ENCODE assay signal across 16 cellular contexts in the genomic region with DNA sequence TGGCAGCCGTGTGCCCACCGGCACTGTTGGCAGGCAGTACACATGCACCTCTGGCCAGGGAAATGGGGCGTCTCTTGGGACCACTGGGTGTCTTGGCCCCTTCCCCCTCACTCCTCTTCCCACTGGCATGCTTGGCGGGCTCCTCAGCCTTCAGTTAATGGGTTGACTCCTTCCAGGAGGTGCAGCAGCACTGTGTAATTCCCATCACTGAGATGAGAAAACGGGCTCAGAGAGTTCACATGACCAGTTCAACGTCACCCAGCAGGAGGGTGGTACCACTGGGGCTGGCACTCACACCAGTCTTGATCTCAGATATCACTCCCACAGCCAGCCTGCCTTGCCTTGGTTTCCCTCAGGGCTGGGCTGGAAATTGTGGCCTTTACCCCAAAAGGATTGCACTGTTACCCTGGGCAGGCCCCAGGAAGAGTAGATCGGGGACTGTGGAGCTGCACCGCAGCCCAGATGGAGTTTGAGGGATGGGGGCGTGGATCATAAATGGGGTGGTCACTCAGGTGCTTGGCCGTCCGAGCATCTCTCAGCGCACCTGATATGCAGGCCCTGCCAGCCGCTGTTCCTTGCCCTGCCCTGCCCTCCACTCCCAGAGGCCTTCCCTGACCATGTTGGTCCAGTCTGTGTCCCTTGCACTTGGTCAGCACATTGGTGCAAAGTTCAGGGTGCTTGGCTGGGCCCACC. TPM values are rescaled to one million over a fixed set of nuclear protein-coding genes. Genes with fewer than 3 reads are reported as not detected.
DNase-seq lines count a peak whose midpoint lies in the region; ATAC-seq and TF ChIP-seq lines count a peak whose summit lies in the region.
"Had no signal": no experiment of that assay in that cellular context is flagged by ENCODE, and none has a peak within 500 bp of the region (broad histone marks: within the 10 kb centered on the region; RNA-seq: fewer than 3 reads in every experiment).

No MANE protein-coding gene starts in this region.

- TF ChIP-seq CTCF in H9 (conservative IDR thresholded peaks at IDR 0.05) (no peak), endodermal cell (conservative IDR thresholded peaks at IDR 0.05) (no peak), GM23338 (conservative IDR thresholded peaks at IDR 0.05; ENCODE audit: low read depth in 2 of 2) (no peak)

- H3K4me1 Mint-ChIP-seq in T-helper 2 cell treated with Interferon-gamma antibody and Interleukin-4, amounts not matched to agents 5 μg/mL and 100 μg/mL, for 36 hours (ENCODE audit: low read depth) = peaks cover 9% of the 10 kb centered on the region
- H3K4me1 Mint-ChIP-seq in H9 (peaks cover 6 to 8% of the 10 kb centered on the region in 2 experiments), endodermal cell (no peaks in the 10 kb centered on the region), GM23338 (peaks cover 6% of the 10 kb centered on the region; the same call in 1 of the 3 replicates)

- H3K9ac ChIP-seq in H9 (ENCODE audit: extremely low read depth, insufficient read length, low read length) (no peak overlapping the region), endodermal cell (ENCODE audit: extremely low read depth, low read length, poor library complexity, severe bottlenecking) (no peak overlapping the region), neuronal stem cell (ENCODE audit: low read depth, low read length, poor library complexity) (no peak overlapping the region)

- H3K79me1 ChIP-seq in H9 (ENCODE audit: insufficient read depth, low read depth, low read length, poor library complexity, severe bottlenecking) = no peaks in the 10 kb centered on the region
- no peaks in the 10 kb centered on the region for H3K79me1 ChIP-seq in neuronal stem cell (ENCODE audit: low read depth, low read length)

- H3K18ac ChIP-seq in H9 (ENCODE audit: insufficient read length, low read depth, low read length) (no peak overlapping the region), neuronal stem cell (ENCODE audit: low read length) (no peak overlapping the region)

- H3K9me3 ChIP-seq in H9 (ENCODE audit: control insufficient read depth, low read depth, low read length) (no peaks in the 10 kb centered on the region), endodermal cell (ENCODE audit: control insufficient read depth, low read length) (peaks cover 4% of the 10 kb centered on the region), neuronal stem cell (replicated peaks in 1 of 2; ENCODE audit: control insufficient read depth in 2 of 2, insufficient read depth in 1 of 2, low read depth in 1 of 2, low read length in 2 of 2) (peaks cover 2 to 9% of the 10 kb centered on the region in 2 donors)
- H3K9me3 ChIP-seq: esophagus squamous epithelium, left lung had no signal

- H2AFZ ChIP-seq in H9 (ENCODE audit: low read length) = no peak overlapping the region
- no peak overlapping the region for H2AFZ ChIP-seq in neuronal stem cell (ENCODE audit: low read length)
- H2AFZ ChIP-seq in GM23338 = no peak overlapping the region

- no peak overlapping the region for H3K56ac ChIP-seq in H9 (ENCODE audit: insufficient read length, low read depth, low read length)

- no peak for DNase-seq in T-helper 2 cell treated with Interferon-gamma antibody and Interleukin-4, amounts not matched to agents 5 μg/mL and 100 μg/mL, for 36 hours (ENCODE audit: low spot score)
- DNase-seq in T-helper 2 cell = no peak
- no peak for DNase-seq in H9
- no peak for DNase-seq in endodermal cell
- DNase-seq in neuronal stem cell (ENCODE audit: low spot score) = no peak
- no peak for DNase-seq in GM23338 (ENCODE audit: low spot score)
- no peak for DNase-seq in LoVo (ENCODE audit: low spot score)
- DNase-seq: activated B cell treated with CpG ODN at 0.5 μM for 24 hours, esophagus squamous epithelium, hippocampal formation, NCI-H2227 treated with DMSO at 0.1 percent for 48 hours had no signal

- H2BK5ac ChIP-seq in H9 (ENCODE audit: insufficient read length, low read length) = no peak overlapping the region
- H2BK5ac ChIP-seq in neuronal stem cell (ENCODE audit: low read length) = no peak overlapping the region

- no peak overlapping the region for H3K4me3 Mint-ChIP-seq in T-helper 2 cell treated with Interferon-gamma antibody and Interleukin-4, amounts not matched to agents 5 μg/mL and 100 μg/mL, for 36 hours
- H3K4me3 Mint-ChIP-seq in H9 (no peak overlapping the region), endodermal cell (no peak overlapping the region), GM23338 (no peak overlapping the region)
- H3K4me3 Mint-ChIP-seq: activated B cell treated with CpG ODN at 0.5 μM for 24 hours had no signal

- no peaks in the 10 kb centered on the region for H3K9me2 ChIP-seq in GM23338 (ENCODE audit: insufficient read depth)

- H3K23ac ChIP-seq in H9 (ENCODE audit: insufficient read length, low read depth, low read length) (no peak overlapping the region), neuronal stem cell (ENCODE audit: low read depth, low read length, poor library complexity) (no peak overlapping the region)

- no peaks in the 10 kb centered on the region for H3K79me2 ChIP-seq in H9 (ENCODE audit: insufficient read depth, low read length)
- peaks cover 12% of the 10 kb centered on the region; the same call in 1 of the 2 replicates for H3K79me2 ChIP-seq in GM23338 (replicated peaks; ENCODE audit: insufficient read depth)

- no peaks in the 10 kb centered on the region for H3K36me3 Mint-ChIP-seq in T-helper 2 cell treated with Interferon-gamma antibody and Interleukin-4, amounts not matched to agents 5 μg/mL and 100 μg/mL, for 36 hours (ENCODE audit: low read depth)
- H3K36me3 Mint-ChIP-seq in H9 (ENCODE audit: insufficient read depth in 1 of 3, low read depth in 3 of 3) (no peaks in the 10 kb centered on the region; a peak in 4 of 7 replicates), endodermal cell (ENCODE audit: low read depth) (peaks cover 2% of the 10 kb centered on the region), GM23338 (ENCODE audit: low read depth) (no peaks in the 10 kb centered on the region)

- H3K27me3 ChIP-seq in H9 (ENCODE audit: insufficient read depth, low read length) (no peaks in the 10 kb centered on the region), endodermal cell (ENCODE audit: control insufficient read depth, insufficient read depth, low read length, poor library complexity, severe bottlenecking) (no peaks in the 10 kb centered on the region), neuronal stem cell (ENCODE audit: control insufficient read depth in 3 of 3, insufficient read depth in 3 of 3, low read depth in 1 of 3, low read length in 3 of 3) (peaks cover 0 to 1% (median 0%) of the 10 kb centered on the region in 3 experiments), GM23338 (ENCODE audit: insufficient read depth) (no peaks in the 10 kb centered on the region)
- H3K27me3 ChIP-seq: cardiac muscle cell, esophagus squamous epithelium, left lung had no signal

- H2BK120ac ChIP-seq in H9 (ENCODE audit: low read depth, low read length, poor library complexity, severe bottlenecking) = no peak overlapping the region
- H2BK120ac ChIP-seq in neuronal stem cell (ENCODE audit: low read depth, low read length) = no peak overlapping the region

- no peaks in the 10 kb centered on the region for H4K20me1 ChIP-seq in H9 (ENCODE audit: control insufficient read depth, insufficient read depth, insufficient read length)
- H4K20me1 ChIP-seq in GM23338 (replicated peaks; ENCODE audit: insufficient read depth) = no peaks in the 10 kb centered on the region

- H3K14ac ChIP-seq in H9 (ENCODE audit: insufficient read depth, low read length) (no peak overlapping the region), neuronal stem cell (ENCODE audit: low read length) (no peak overlapping the region)

- no peak overlapping the region for H3K4me2 ChIP-seq in H9 (ENCODE audit: insufficient read depth, insufficient read length, low read length)
- H3K4me2 ChIP-seq in neuronal stem cell (ENCODE audit: insufficient read depth, low read length, poor library complexity, severe bottlenecking) = no peak overlapping the region
- no peak overlapping the region for H3K4me2 ChIP-seq in GM23338

- H2BK12ac ChIP-seq in H9 (ENCODE audit: insufficient read length, low read depth, low read length) = no peak overlapping the region
- H2BK12ac ChIP-seq in neuronal stem cell (ENCODE audit: low read length) = no peak overlapping the region

- H3K23me2 ChIP-seq in H9 (ENCODE audit: insufficient read length, low read depth, low read length, poor library complexity, severe bottlenecking) = no peaks in the 10 kb centered on the region

- no peak overlapping the region for H2BK20ac ChIP-seq in H9 (ENCODE audit: low read depth, low read length, poor library complexity, severe bottlenecking)

- no peak for ATAC-seq in GM23338
- no peak for ATAC-seq in GM19452 (IDR thresholded peaks at IDR 0.05; ENCODE audit: unreplicated experiment)

- no peak overlapping the region for H3K4me3 ChIP-seq in endodermal cell (ENCODE audit: low read length)
- no peak overlapping the region for H3K4me3 ChIP-seq in neuronal stem cell (ENCODE audit: low read length in 2 of 2)
- H3K4me3 ChIP-seq in GM23338 = no peak overlapping the region
- H3K4me3 ChIP-seq: cardiac muscle cell, left lung, skin epidermis had no signal

- H3K4ac ChIP-seq in H9 (ENCODE audit: low read depth, low read length) (no peak overlapping the region), neuronal stem cell (ENCODE audit: low read length) (no peak overlapping the region)

- no CpG with 5 or more reads among the region's 13 CpGs for WGBS in H9 (ENCODE audit: extremely low coverage, insufficient read length, low lambda C conversion rate)
- 92 to 95% methylated on average over 7 to 13 of the region's 13 CpGs for WGBS in endodermal cell (ENCODE audit: insufficient coverage in 1 of 2, insufficient read length in 1 of 2), 2 experiments
- WGBS in neuronal stem cell (ENCODE audit: extremely low coverage in 2 of 2, insufficient read length in 2 of 2, insufficient replicate concordance in 1 of 2), 2 donors = no CpG with 5 or more reads among the region's 13 CpGs

- H4K91ac ChIP-seq in H9 (ENCODE audit: insufficient read length, low read depth, low read length) (no peak overlapping the region), neuronal stem cell (ENCODE audit: low read depth, low read length, poor library complexity) (no peak overlapping the region)

- H4K5ac ChIP-seq in H9 (ENCODE audit: insufficient read length, low read depth, low read length) = no peak overlapping the region

- H3K36me3 ChIP-seq in endodermal cell (ENCODE audit: control insufficient read depth, insufficient read depth, low read length) (no peaks in the 10 kb centered on the region), neuronal stem cell (replicated peaks in 1 of 2; ENCODE audit: control insufficient read depth in 2 of 2, insufficient read depth in 2 of 2, low read length in 2 of 2) (peaks cover 0 to 59% of the 10 kb centered on the region in 2 donors), GM23338 (ENCODE audit: insufficient read depth) (no peaks in the 10 kb centered on the region)
- H3K36me3 ChIP-seq: cardiac muscle cell, left lung had no signal

- H4K8ac ChIP-seq in H9 (replicated peaks; ENCODE audit: insufficient read length, low read depth, low read length) (no peak overlapping the region), neuronal stem cell (ENCODE audit: low read depth, low read length) (peak overlapping the region; percentile 45)

- H2AK5ac ChIP-seq in H9 (ENCODE audit: insufficient read length, low read length) (no peak overlapping the region), neuronal stem cell (ENCODE audit: low read depth, low read length) (peak overlapping the region; percentile 63)

- no peak overlapping the region for H3K27ac ChIP-seq in H9 (ENCODE audit: insufficient read length, low read depth, low read length)
- no peak overlapping the region for H3K27ac ChIP-seq in endodermal cell (ENCODE audit: low read depth, low read length)
- no peak overlapping the region for H3K27ac ChIP-seq in neuronal stem cell (replicated peaks; ENCODE audit: low read length)
- H3K27ac ChIP-seq in GM23338 (ENCODE audit: low read depth) = no peak overlapping the region
- H3K27ac ChIP-seq: 22Rv1, cardiac muscle cell had no signal

- no peaks in the 10 kb centered on the region for H3K4me1 ChIP-seq in H9 (ENCODE audit: insufficient read depth, low read length)
- no peaks in the 10 kb centered on the region for H3K4me1 ChIP-seq in endodermal cell (ENCODE audit: control insufficient read depth, insufficient read depth, low read length)
- H3K4me1 ChIP-seq in neuronal stem cell (ENCODE audit: control insufficient read depth in 2 of 2, insufficient read depth in 1 of 2, low read depth in 1 of 2, low read length in 2 of 2) = peaks cover 2 to 6% of the 10 kb centered on the region in 2 donors
- no peaks in the 10 kb centered on the region for H3K4me1 ChIP-seq in GM23338 (ENCODE audit: insufficient read depth)

- no peaks in the 10 kb centered on the region for H3F3A ChIP-seq in GM23338 (replicated peaks; ENCODE audit: low read depth)

- peaks cover 6% of the 10 kb centered on the region for H3K9me3 Mint-ChIP-seq in T-helper 2 cell treated with Interferon-gamma antibody and Interleukin-4, amounts not matched to agents 5 μg/mL and 100 μg/mL, for 36 hours
- H3K9me3 Mint-ChIP-seq in H9 (peaks cover 6 to 7% of the 10 kb centered on the region in 2 experiments; a peak in 3 of 5 replicates), endodermal cell (no peaks in the 10 kb centered on the region), GM23338 (no peaks in the 10 kb centered on the region; the same call in 2 of the 3 replicates)

- H2BK15ac ChIP-seq in H9 (ENCODE audit: low read depth, low read length) (no peak overlapping the region), neuronal stem cell (ENCODE audit: low read length) (no peak overlapping the region)

- peak overlapping the region; percentile 95 for H3K27ac Mint-ChIP-seq in T-helper 2 cell treated with Interferon-gamma antibody and Interleukin-4, amounts not matched to agents 5 μg/mL and 100 μg/mL, for 36 hours
- peak overlapping the region in 2 of 3 experiments; percentile 27 to 92; a peak in 4 of 7 replicates for H3K27ac Mint-ChIP-seq in H9
- H3K27ac Mint-ChIP-seq in endodermal cell = peak overlapping the region; percentile 29
- H3K27ac Mint-ChIP-seq in GM23338 = no peak overlapping the region
- H3K27ac Mint-ChIP-seq: activated B cell treated with CpG ODN at 0.5 μM for 24 hours had no signal

- no peak overlapping the region for H3T11ph ChIP-seq in H9 (ENCODE audit: low read length)

- peaks cover 1% of the 10 kb centered on the region for H3K27me3 Mint-ChIP-seq in T-helper 2 cell treated with Interferon-gamma antibody and Interleukin-4, amounts not matched to agents 5 μg/mL and 100 μg/mL, for 36 hours (ENCODE audit: low read depth)
- H3K27me3 Mint-ChIP-seq in H9 (ENCODE audit: low read depth) = no peaks in the 10 kb centered on the region
- H3K27me3 Mint-ChIP-seq in endodermal cell (ENCODE audit: insufficient read depth) = no peaks in the 10 kb centered on the region
- H3K27me3 Mint-ChIP-seq in GM23338 (ENCODE audit: insufficient read depth, low read depth, poor library complexity) = peaks cover 7% of the 10 kb centered on the region
- H3K27me3 Mint-ChIP-seq: activated B cell treated with CpG ODN at 0.5 μM for 24 hours had no signal

RNA-seq across cellular contexts. Expression of gene CAPN5, which starts 16.9 kb away (rescaled TPM):
- total RNA-seq in H9 (2021) = 16.7 and 17.1 TPM in 2 replicates
- 10 to 100 TPM; 17.5 to 21.5 TPM for total RNA-seq in endodermal cell
- 12.3 TPM for polyA plus RNA-seq in endodermal cell (2013, experiment 1 of 2)
- 14.8 TPM for polyA plus RNA-seq in endodermal cell (2013, experiment 2 of 2)
- polyA plus RNA-seq in neuronal stem cell (2013, experiment 1 of 2) = 7.6 TPM
- polyA plus RNA-seq in neuronal stem cell (2013, experiment 2 of 2) = 8.0 TPM
- 23.2 and 32.2 TPM in 2 replicates for total RNA-seq in GM23338 (2014; rRNA removed; shearing (Covaris generic))
- 10.2 TPM in 2 replicates for polyA plus RNA-seq in GM23338 (2016; fragmentation: Nextera tagmentation; extraction: Ambion mirVana)

RNA-seq across cellular contexts. Expression of gene OMP, which starts 18.9 kb away (rescaled TPM):
- total RNA-seq in H9 (2021) = 0.86 TPM in 1 of 2 replicates, not detected in the other
- 1 to 10 TPM; 1.6 to 1.7 TPM for total RNA-seq in endodermal cell
- polyA plus RNA-seq in endodermal cell (2013, experiment 1 of 2) = not detected
- not detected for polyA plus RNA-seq in endodermal cell (2013, experiment 2 of 2)
- polyA plus RNA-seq in neuronal stem cell (2013, experiment 1 of 2) = not detected
- not detected for polyA plus RNA-seq in neuronal stem cell (2013, experiment 2 of 2)
- 1.0 TPM in 1 of 2 replicates, not detected in the other for total RNA-seq in GM23338 (2014; rRNA removed; shearing (Covaris generic))
- polyA plus RNA-seq in GM23338 (2016; fragmentation: Nextera tagmentation; extraction: Ambion mirVana) = not detected in 2 replicates
- total RNA-seq: activated B cell treated with CpG ODN at 0.5 μM for 24 hours, cardiac muscle cell, left lung had no signal
- polyA plus RNA-seq: cardiac muscle cell had no signal

RNA-seq across cellular contexts. Expression of gene MYO7A, which starts 44.3 kb away (rescaled TPM):
- 1.6 and 2.2 TPM in 2 replicates for total RNA-seq in H9 (2021)
- 1 to 10 TPM; 2.4 to 2.7 TPM for total RNA-seq in endodermal cell
- 2.1 TPM for polyA plus RNA-seq in endodermal cell (2013, experiment 1 of 2)
- polyA plus RNA-seq in endodermal cell (2013, experiment 2 of 2) = 1.7 TPM
- 0.71 TPM for polyA plus RNA-seq in neuronal stem cell (2013, experiment 1 of 2)
- polyA plus RNA-seq in neuronal stem cell (2013, experiment 2 of 2) = 0.60 TPM
- total RNA-seq in GM23338 (2014; rRNA removed; shearing (Covaris generic)) = 2.3 and 5.4 TPM in 2 replicates
- 1.7 and 1.8 TPM in 2 replicates for polyA plus RNA-seq in GM23338 (2016; fragmentation: Nextera tagmentation; extraction: Ambion mirVana)

RNA-seq across cellular contexts. Expression of gene B3GNT6, which starts 49.5 kb away (rescaled TPM):
- total RNA-seq in H9 (2021) = not detected in 2 replicates
- not detected for total RNA-seq in endodermal cell
- polyA plus RNA-seq in endodermal cell (2013, experiment 1 of 2) = not detected
- not detected for polyA plus RNA-seq in endodermal cell (2013, experiment 2 of 2)
- not detected for polyA plus RNA-seq in neuronal stem cell (2013, experiment 1 of 2)
- not detected for polyA plus RNA-seq in neuronal stem cell (2013, experiment 2 of 2)
- not detected in 2 replicates for total RNA-seq in GM23338 (2014; rRNA removed; shearing (Covaris generic))
- polyA plus RNA-seq in GM23338 (2016; fragmentation: Nextera tagmentation; extraction: Ambion mirVana) = not detected in 2 replicates
- total RNA-seq: activated B cell treated with CpG ODN at 0.5 μM for 24 hours, cardiac muscle cell had no signal
- polyA plus RNA-seq: cardiac muscle cell had no signal
